ENCODE assay signal across 8 cellular contexts in the genomic region with DNA sequence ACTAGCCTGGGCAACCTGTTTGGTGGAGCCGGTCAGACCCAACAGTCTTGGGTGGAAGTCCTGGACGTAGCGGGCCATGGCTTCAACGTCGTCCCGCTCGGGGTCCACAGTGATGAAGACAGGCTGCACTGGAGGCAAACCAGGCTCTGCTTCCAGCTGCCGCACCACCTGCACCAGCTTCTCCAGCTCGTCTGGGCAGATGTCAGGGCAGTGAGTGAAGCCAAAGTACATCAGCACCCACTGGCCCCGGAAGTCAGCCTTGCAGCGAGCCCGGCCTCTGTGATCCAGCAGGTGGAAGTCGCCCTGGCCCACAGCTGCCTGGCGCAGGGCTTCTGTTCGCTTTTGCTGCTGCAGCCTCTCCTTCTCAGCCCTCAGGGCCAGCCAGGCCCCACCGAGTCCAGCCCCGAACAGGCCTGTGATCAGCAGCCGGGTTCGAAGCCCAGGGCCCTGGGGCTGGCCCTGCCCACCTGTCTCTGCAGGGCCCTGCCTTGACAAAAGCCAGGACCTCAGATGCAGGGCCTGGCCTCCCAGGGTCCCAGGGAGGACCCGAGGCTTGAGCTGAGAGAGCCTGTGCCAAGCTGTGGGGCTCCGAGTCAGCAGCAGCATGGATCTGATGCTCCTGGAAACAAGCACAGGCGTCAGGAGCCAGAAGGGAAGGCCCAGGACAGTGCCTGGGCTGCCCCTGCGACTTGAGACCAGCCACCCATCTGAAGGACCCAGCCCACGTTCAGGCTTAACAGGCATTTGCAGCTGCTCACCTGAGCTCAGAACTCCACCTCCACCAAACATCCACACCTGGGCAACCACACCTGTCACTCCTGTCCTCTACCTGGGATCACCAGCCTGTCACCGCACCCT. TPM values are rescaled to one million over a fixed set of nuclear protein-coding genes. Genes with fewer than 3 reads are reported as not detected.
DNase-seq lines count a peak whose midpoint lies in the region; TF ChIP-seq lines count a peak whose summit lies in the region.

No MANE protein-coding gene starts in this region.

- peak overlapping the region; percentile 99 for H3K4me2 ChIP-seq in neural progenitor cell

- no TSS peak for BruUV-seq in Calu3 (replicated peaks; lab: Mats Ljungman, UMichigan)

- H3K9me3 ChIP-seq in ectodermal cell (ENCODE audit: control insufficient read depth, low read length) (no peaks in the 10 kb centered on the region), neural progenitor cell (ENCODE audit: low read depth) (no peaks in the 10 kb centered on the region), prostate gland (no peaks in the 10 kb centered on the region)

- no peak overlapping the region for H3K9ac ChIP-seq in neural progenitor cell

- CTCF ChIA-PET in Calu3 (lab: Charles Lee), result interaction anchor here (2.0 to 2.3 kb wide), 3 partner anchors 16 to 97 kb away, joined by 13 to 30 read pairs (median 19); partner anchors contain the start of genes LMF2, NCAPH2 and SYCE3

- intact Hi-C loops in Calu3 (cut with micrococcal nuclease; ENCODE audit: unreplicated experiment), result no loop called here
- intact Hi-C loops in prostate gland (cut with DNase I), result no loop called here

- H3K36me3 Mint-ChIP-seq in Calu3 (ENCODE audit: insufficient read depth, unreplicated experiment) (peaks cover 79% of the 10 kb centered on the region), neural progenitor cell (peaks cover 10% of the 10 kb centered on the region)

- H3K36me3 ChIP-seq in ectodermal cell (ENCODE audit: control insufficient read depth, insufficient read depth, low read length), result peaks cover 25% of the 10 kb centered on the region
- no peaks in the 10 kb centered on the region for H3K36me3 ChIP-seq in neural progenitor cell
- peaks cover 0 to 8% of the 10 kb centered on the region in 2 donors for H3K36me3 ChIP-seq in prostate gland

- H3K27ac Mint-ChIP-seq in Calu3 (ENCODE audit: unreplicated experiment) (peak overlapping the region; percentile 62), neural progenitor cell (peak overlapping the region; percentile 74)

- H3K27ac ChIP-seq in ectodermal cell (ENCODE audit: insufficient read depth, low read depth, low read length, poor library complexity, severe bottlenecking), result no peak overlapping the region
- no peak overlapping the region for H3K27ac ChIP-seq in neural progenitor cell
- no peak overlapping the region for H3K27ac ChIP-seq in prostate gland

- H3K27me3 Mint-ChIP-seq in Calu3 (ENCODE audit: unreplicated experiment) (no peaks in the 10 kb centered on the region), neural progenitor cell (ENCODE audit: insufficient read depth, low read depth) (peaks cover 27% of the 10 kb centered on the region)

- no peak for TF ChIP-seq POLR2A in prostate gland (IDR thresholded peaks at IDR 0.05)

- H3K4me1 ChIP-seq in ectodermal cell (ENCODE audit: control insufficient read depth, insufficient read depth, low read length) (peaks cover 9% of the 10 kb centered on the region), neural progenitor cell (peaks cover 7% of the 10 kb centered on the region), prostate gland (replicated peaks) (peaks cover 7% of the 10 kb centered on the region)

- H3K4me3 ChIP-seq in ectodermal cell (ENCODE audit: insufficient read depth, low read depth, low read length), result peak overlapping the region; percentile 84
- peak overlapping the region; percentile 92 for H3K4me3 ChIP-seq in neural progenitor cell
- peak overlapping the region in 1 of 2 donors; percentile 82 for H3K4me3 ChIP-seq in prostate gland

- H3K4me3 Mint-ChIP-seq in Calu3 (ENCODE audit: low read depth, unreplicated experiment), result peak overlapping the region; percentile 85
- peak overlapping the region; percentile 89 for H3K4me3 Mint-ChIP-seq in neural progenitor cell

- H3K9me3 Mint-ChIP-seq in Calu3 (ENCODE audit: low read depth, unreplicated experiment) (no peaks in the 10 kb centered on the region), neural progenitor cell (no peaks in the 10 kb centered on the region)

- 92 to 93% methylated on average over 25 of the region's 25 CpGs for WGBS in ectodermal cell, 2 experiments
- WGBS in prostate gland, result 80% methylated on average over 20 of the region's 25 CpGs

- H3K4me1 Mint-ChIP-seq in Calu3 (ENCODE audit: low read depth, unreplicated experiment) (peaks cover 20% of the 10 kb centered on the region), neural progenitor cell (peaks cover 12% of the 10 kb centered on the region)

- peaks cover 9% of the 10 kb centered on the region for H3K79me2 ChIP-seq in neural progenitor cell (ENCODE audit: low read depth)

- H3F3A ChIP-seq in neural progenitor cell (ENCODE audit: low read depth), result peaks cover 32% of the 10 kb centered on the region

- TF ChIP-seq CTCF in Calu3 (IDR thresholded peaks at IDR 0.05; ENCODE audit: unreplicated experiment) (no peak), neural progenitor cell (IDR thresholded peaks at IDR 0.05) (no peak), prostate gland (IDR thresholded peaks at IDR 0.05) (no peak)

- H2AFZ ChIP-seq in neural progenitor cell (replicated peaks), result no peak overlapping the region

- DNase-seq in Calu3 (no peak), NAMALWA (ENCODE audit: low spot score) (peak; percentile 33), neural progenitor cell (ENCODE audit: low spot score) (no peak), NCI-H345 (lab: John Stamatoyannopoulos, UW) (no peak), NOMO-1 treated with dmso at 0.1 percent for 144 hours (lab: John Stamatoyannopoulos, UW; ENCODE audit: unreplicated experiment) (no peak), prostate gland (ENCODE audit: low spot score) (no peak)
- DNase-seq in stimulated activated CD4-positive, alpha-beta T cell treated with anti-CD3 and anti-CD28 coated beads, Interleukin-12 subunit alpha, Interleukin-12 subunit beta, amount 100 ng/mL, for 4 hours, result no peak

- peaks cover 45% of the 10 kb centered on the region for H4K20me1 ChIP-seq in neural progenitor cell (ENCODE audit: low read depth)

- H3K27me3 ChIP-seq in ectodermal cell (ENCODE audit: control insufficient read depth, insufficient read depth, low read length, poor library complexity, severe bottlenecking) (peaks cover 25% of the 10 kb centered on the region), neural progenitor cell (peaks cover 29% of the 10 kb centered on the region), prostate gland (replicated peaks; ENCODE audit: insufficient read depth) (no peaks in the 10 kb centered on the region)

RNA-seq across cellular contexts. Expression of gene SCO2, which starts 1.4 kb away (rescaled TPM):
- total RNA-seq in Calu3 (2022) (3.6 and 5.3 TPM in 2 replicates), neural progenitor cell (ENCODE audit: low replicate concordance) (1.1 TPM in 1 of 2 replicates, not detected in the other), prostate gland (1 to 10 TPM; 1.5 to 8.3 TPM)
- polyA plus RNA-seq in ectodermal cell (2013, experiment 1 of 4), result not detected
- 0.36 TPM for polyA plus RNA-seq in ectodermal cell (2013, experiment 2 of 4)
- 0.69 TPM for polyA plus RNA-seq in ectodermal cell (2013, experiment 3 of 4)
- 2.1 TPM for polyA plus RNA-seq in ectodermal cell (2013, experiment 4 of 4)

RNA-seq across cellular contexts. Expression of gene TYMP, which starts 5.8 kb away (rescaled TPM):
- total RNA-seq in Calu3 (2022) (44.1 and 62.2 TPM in 2 replicates), neural progenitor cell (ENCODE audit: low replicate concordance) (0.81 TPM in 1 of 2 replicates, not detected in the other), prostate gland (10 to 100 TPM; 35.8 to 42.8 TPM)
- polyA plus RNA-seq in ectodermal cell (2013, experiment 1 of 4), result 0.39 TPM
- 0.36 TPM for polyA plus RNA-seq in ectodermal cell (2013, experiment 2 of 4)
- 1.1 TPM for polyA plus RNA-seq in ectodermal cell (2013, experiment 3 of 4)
- polyA plus RNA-seq in ectodermal cell (2013, experiment 4 of 4), result 1.5 TPM

RNA-seq across cellular contexts. Expression of gene NCAPH2, which starts 16.0 kb away (rescaled TPM):
- total RNA-seq in Calu3 (2022) (73.2 and 92.0 TPM in 2 replicates), neural progenitor cell (ENCODE audit: low replicate concordance) (41.2 and 64.4 TPM in 2 replicates), prostate gland (10 to 100 TPM; 43.7 to 59.6 TPM)
- 70.4 TPM for polyA plus RNA-seq in ectodermal cell (2013, experiment 1 of 4)
- 65.5 TPM for polyA plus RNA-seq in ectodermal cell (2013, experiment 2 of 4)
- 46.2 TPM for polyA plus RNA-seq in ectodermal cell (2013, experiment 3 of 4)
- polyA plus RNA-seq in ectodermal cell (2013, experiment 4 of 4), result 43.7 TPM

RNA-seq across cellular contexts. Expression of gene LMF2, which starts 16.5 kb away (rescaled TPM):
- total RNA-seq in Calu3 (2022), result 85.2 and 87.1 TPM in 2 replicates
- polyA plus RNA-seq in ectodermal cell (2013, experiment 1 of 4), result 48.2 TPM
- polyA plus RNA-seq in ectodermal cell (2013, experiment 2 of 4), result 45.3 TPM
- polyA plus RNA-seq in ectodermal cell (2013, experiment 3 of 4), result 39.0 TPM
- polyA plus RNA-seq in ectodermal cell (2013, experiment 4 of 4), result 40.1 TPM
- 7.1 and 38.2 TPM in 2 replicates for total RNA-seq in neural progenitor cell (ENCODE audit: low replicate concordance)
- total RNA-seq in prostate gland, result 10 to 100 TPM; 76.6 to 94.3 TPM

RNA-seq across cellular contexts. Expression of gene KLHDC7B, which starts 21.7 kb away (rescaled TPM):
- 1.6 and 3.0 TPM in 2 replicates for total RNA-seq in Calu3 (2022)
- polyA plus RNA-seq in ectodermal cell (2013, experiment 1 of 4), result not detected
- polyA plus RNA-seq in ectodermal cell (2013, experiment 2 of 4), result not detected
- not detected for polyA plus RNA-seq in ectodermal cell (2013, experiment 3 of 4)
- not detected for polyA plus RNA-seq in ectodermal cell (2013, experiment 4 of 4)
- total RNA-seq in neural progenitor cell (ENCODE audit: low replicate concordance), result not detected in 2 replicates
- under 1 TPM in 1 of 2 donors, not detected in 1; 0.62 TPM for total RNA-seq in prostate gland

Comparison
In these comparisons a context has a peak if more than half of its experiments do, and no peak if none do; other contexts are left out.
1. RNA of gene TYMP, which starts 5.8 kb away (total RNA-seq): 44.1 to 62.2 TPM in Calu3 and 35.8 to 42.8 TPM in prostate gland; 0.81 TPM in neural progenitor cell; every median in the first group is over 10 times any median in the second.